In the genomic region with DNA sequence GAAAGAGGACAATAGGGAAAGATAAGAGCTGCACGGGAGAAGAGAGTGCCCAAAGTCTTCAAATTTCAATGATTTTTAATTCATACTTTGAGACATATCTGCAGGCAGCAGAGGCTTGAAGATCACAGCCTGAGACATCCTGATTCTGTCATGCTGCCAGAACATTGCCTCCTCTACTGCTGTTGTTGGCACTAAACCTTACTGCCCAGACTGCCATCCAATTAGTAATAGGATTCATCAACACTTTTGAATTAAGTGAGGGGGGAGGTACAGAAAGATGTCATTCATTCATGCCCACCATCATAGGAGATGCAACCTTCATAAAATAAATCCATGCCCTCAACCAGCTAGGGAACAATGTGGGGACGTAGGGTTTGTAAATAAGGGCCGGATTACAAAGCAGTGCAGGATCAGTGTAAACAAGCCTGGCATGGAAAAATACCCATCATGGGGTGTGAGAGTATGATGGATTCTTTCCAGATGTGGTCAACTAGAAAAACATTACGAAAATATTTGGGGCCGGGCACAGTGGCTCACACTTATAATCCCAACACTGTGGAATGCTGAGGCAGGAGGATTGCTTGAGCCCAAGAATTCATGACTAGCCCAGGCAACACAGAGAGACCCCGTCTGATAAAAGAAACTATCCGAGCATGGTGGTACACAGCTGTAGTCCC, we compare ENCODE assay signal across 15 cellular contexts.
DNase-seq lines count a peak whose midpoint lies in the region; TF ChIP-seq lines count a peak whose summit lies in the region.
"Had no signal": no experiment of that assay in that cellular context is flagged by ENCODE, and none has a peak within 500 bp of the region (broad histone marks: within the 10 kb centered on the region; RNA-seq: fewer than 3 reads in every experiment).

No MANE protein-coding gene starts in this region.

- peak; percentile 91 for DNase-seq in MCF 10A (ENCODE audit: unreplicated experiment)
- DNase-seq in breast epithelium (ENCODE audit: low spot score in 2 of 2), result no peak
- DNase-seq in amniotic epithelial cell (ENCODE audit: low read depth), result peak; percentile 86
- DNase-seq in glomerular visceral epithelial cell (ENCODE audit: extremely low spot score), result peak; percentile 91
- DNase-seq in GM13977 (ENCODE audit: low spot score), result no peak
- DNase-seq in amygdala (lab: John Stamatoyannopoulos, UW), result no peak
- no peak for DNase-seq in A673 (ENCODE audit: low spot score)
- DNase-seq in SKM-1 treated with dmso at 0.1 percent for 144 hours (lab: John Stamatoyannopoulos, UW; ENCODE audit: unreplicated experiment), result no peak
- DNase-seq: 8988T, Caco-2, NCI-H2171 treated with DMSO at 0.1 percent for 48 hours had no signal

- TF ChIP-seq CTCF in MCF 10A (IDR thresholded peaks at IDR 0.05; ENCODE audit: unreplicated experiment), result no peak
- no peak for TF ChIP-seq CTCF in breast epithelium (IDR thresholded peaks at IDR 0.05)
- TF ChIP-seq CTCF in GM13977 (IDR thresholded peaks at IDR 0.05; ENCODE audit: extremely low read depth, insufficient read depth, missing control alignments), result no peak
- no peak for TF ChIP-seq CTCF in A673 (conservative IDR thresholded peaks at IDR 0.05; ENCODE audit: low read depth, low read length)

- BruUV-seq in MCF 10A (replicated peaks; lab: Mats Ljungman, UMichigan), result no TSS peak
- no TSS peak for BruUV-seq in A673 (replicated peaks; lab: Mats Ljungman, UMichigan)

- H3K4me1 ChIP-seq in breast epithelium (no peaks in the 10 kb centered on the region), A673 (ENCODE audit: insufficient read depth, low read length, poor library complexity, severe bottlenecking) (no peaks in the 10 kb centered on the region)
- H3K4me1 ChIP-seq: neural progenitor cell had no signal

- H3K36me3 Mint-ChIP-seq in MCF 10A (ENCODE audit: insufficient read depth, unreplicated experiment), result no peaks in the 10 kb centered on the region
- H3K36me3 Mint-ChIP-seq: neural progenitor cell, WTC11 had no signal

- in situ Hi-C loops in GM13977 (cut with MboI; ENCODE audit: low pct_unique_long_range_greater_than_20kb, low sequenced_read_pairs, unreplicated experiment), result no loop called here

- peak overlapping the region; percentile 26 for H3K4me3 Mint-ChIP-seq in MCF 10A (ENCODE audit: unreplicated experiment)
- H3K4me3 Mint-ChIP-seq: neural progenitor cell; stimulated activated naive CD8-positive, alpha-beta T cell treated with anti-CD3 and anti-CD28 coated beads, Interleukin-15, Interleukin-2, amounts not matched to agents 100 ng/mL and 50 ng/mL, for 24 hours; WTC11 had no signal

- H3K27ac ChIP-seq in breast epithelium (no peak overlapping the region), A673 (ENCODE audit: low read depth, low read length, poor library complexity, severe bottlenecking) (no peak overlapping the region)
- H3K27ac ChIP-seq: cardiac muscle cell, neural progenitor cell had no signal

- POLR2A ChIA-PET in MCF 10A (lab: Yijun Ruan, JAX) (interaction anchor here (0.7 to 7.3 kb wide), 18 partner anchors 7 to 969 kb away, joined by 3 to 79 read pairs (median 10); partner anchors contain the start of gene DAPK1), A673 (lab: Charles Lee; ENCODE audit: low non-redundant PET) (no interaction called here)

- no peak overlapping the region for H3K4me3 ChIP-seq in breast epithelium
- no peak overlapping the region for H3K4me3 ChIP-seq in A673 (ENCODE audit: low read depth, low read length, poor library complexity, severe bottlenecking)
- H3K4me3 ChIP-seq: cardiac muscle cell, neural progenitor cell had no signal

- CTCF ChIA-PET in MCF 10A (lab: Yijun Ruan, JAX), result interaction anchor here (0.6 to 5.9 kb wide), 10 partner anchors 9 to 287 kb away, joined by 3 to 36 read pairs (median 5); partner anchors contain the start of gene DAPK1
- CTCF ChIA-PET in A673 (lab: Charles Lee), result no interaction called here

- no peaks in the 10 kb centered on the region for H3K9me3 ChIP-seq in breast epithelium
- H3K9me3 ChIP-seq in A673 (ENCODE audit: low read depth, low read length, poor library complexity, severe bottlenecking), result no peaks in the 10 kb centered on the region
- H3K9me3 ChIP-seq: Caco-2 had no signal

- intact Hi-C loops in MCF 10A (cut with micrococcal nuclease) (loop anchor here (1.0 kb wide), 2 partner anchors 89 to 120 kb away; no protein-coding TSS in a partner anchor), breast epithelium (cut with DNase I; ENCODE audit: low total_unique reads) (no loop called here), A673 (cut with micrococcal nuclease; ENCODE audit: unreplicated experiment) (no loop called here)

- no peaks in the 10 kb centered on the region for H3K9me3 Mint-ChIP-seq in MCF 10A (ENCODE audit: unreplicated experiment)
- H3K9me3 Mint-ChIP-seq: neural progenitor cell; stimulated activated naive CD8-positive, alpha-beta T cell treated with anti-CD3 and anti-CD28 coated beads, Interleukin-15, Interleukin-2, amounts not matched to agents 100 ng/mL and 50 ng/mL, for 24 hours; WTC11 had no signal

- H3K27me3 ChIP-seq in breast epithelium (peaks cover 0 to 7% of the 10 kb centered on the region in 2 donors), A673 (replicated peaks; ENCODE audit: insufficient read depth, low read depth, low read length, poor library complexity) (no peaks in the 10 kb centered on the region)
- H3K27me3 ChIP-seq: cardiac muscle cell, neural progenitor cell had no signal

- H3K36me3 ChIP-seq in breast epithelium, result no peaks in the 10 kb centered on the region
- no peaks in the 10 kb centered on the region for H3K36me3 ChIP-seq in A673 (ENCODE audit: insufficient read depth, low read length, poor library complexity, severe bottlenecking)
- H3K36me3 ChIP-seq: cardiac muscle cell, neural progenitor cell had no signal

- no peak for TF ChIP-seq POLR2A in breast epithelium (IDR thresholded peaks at IDR 0.05)

- H3K27ac Mint-ChIP-seq in MCF 10A (ENCODE audit: low read depth, unreplicated experiment), result peak overlapping the region; percentile 85
- H3K27ac Mint-ChIP-seq: stimulated activated naive CD8-positive, alpha-beta T cell treated with anti-CD3 and anti-CD28 coated beads, Interleukin-15, Interleukin-2, amounts not matched to agents 100 ng/mL and 50 ng/mL, for 24 hours had no signal

- H3K4me1 Mint-ChIP-seq in MCF 10A (ENCODE audit: insufficient read depth, unreplicated experiment), result peaks cover 34% of the 10 kb centered on the region

- H3K27me3 Mint-ChIP-seq in MCF 10A (ENCODE audit: insufficient read depth, unreplicated experiment), result no peaks in the 10 kb centered on the region

Comparison
In these comparisons a context has a peak if more than half of its experiments do, and no peak if none do; other contexts are left out.
1. DNase-seq: peak in MCF 10A (single experiment), amniotic epithelial cell (single experiment) and glomerular visceral epithelial cell (single experiment); none in breast epithelium (0 of 2), GM13977 (single experiment), amygdala (0 of 56), A673 (single experiment) and SKM-1 treated with dmso at 0.1 percent for 144 hours (single experiment).